In the genomic region with DNA sequence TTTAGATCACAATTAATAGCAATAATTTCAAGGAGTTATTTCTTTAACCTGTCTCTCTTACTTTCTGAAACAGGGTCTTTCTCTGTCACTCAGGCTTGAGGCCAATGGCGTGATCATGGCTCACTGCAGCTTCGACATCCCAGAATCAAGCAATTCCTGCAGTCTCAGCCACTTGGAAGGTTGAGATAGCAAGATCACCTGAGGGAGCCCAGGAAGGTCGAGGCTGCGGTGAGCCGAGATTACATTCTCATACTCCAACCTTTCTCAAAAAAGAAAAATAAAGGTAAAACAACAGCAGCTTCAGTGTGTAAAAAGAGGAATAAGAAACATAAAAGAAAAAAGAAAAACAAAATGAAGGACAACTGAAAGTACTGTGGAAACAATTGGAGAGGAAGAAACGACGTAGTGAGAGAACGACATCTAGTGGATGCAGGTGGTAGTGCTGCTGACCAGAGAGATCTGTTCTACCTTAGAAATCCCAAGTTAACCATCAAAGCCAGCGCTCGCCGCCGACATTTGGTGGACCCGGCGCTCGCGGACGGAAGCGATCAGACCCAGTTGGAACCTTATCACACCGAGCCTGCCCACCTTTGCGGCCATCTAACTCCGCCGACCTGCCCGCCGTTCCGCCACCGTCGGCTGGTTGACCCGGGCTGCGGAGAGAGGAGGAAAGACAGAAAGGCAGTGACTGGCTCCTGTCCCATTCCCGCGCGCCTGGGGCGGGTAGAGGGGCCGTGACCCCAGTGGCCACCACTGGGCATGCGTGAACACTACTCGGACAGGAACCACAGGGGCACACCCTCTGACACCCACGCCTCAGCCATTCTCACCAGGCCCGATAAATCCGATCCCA, we compare ENCODE assay signal across 9 cellular contexts.
DNase-seq lines count a peak whose midpoint lies in the region; ATAC-seq and TF ChIP-seq lines count a peak whose summit lies in the region.
"Had no signal": no experiment of that assay in that cellular context is flagged by ENCODE, and none has a peak within 500 bp of the region (broad histone marks: within the 10 kb centered on the region; RNA-seq: fewer than 3 reads in every experiment).

No MANE protein-coding gene starts in this region.

- H3K9me3 ChIP-seq in BLaER1 (no peaks in the 10 kb centered on the region), mononuclear cell (ENCODE audit: low read depth, low read length) (no peaks in the 10 kb centered on the region)

- POLR2A ChIA-PET in activated CD8-positive, alpha-beta T cell treated with anti-CD3 and anti-CD28 coated beads, Interleukin-2, amount 10 ng/mL, durations not matched to agents 7 days and 5 days (lab: Charles Lee), result no interaction called here

- peak overlapping the region; percentile 56 for H3K27ac ChIP-seq in BLaER1

- peak overlapping the region; percentile 80 for H3K4me2 ChIP-seq in BLaER1

- no peaks in the 10 kb centered on the region for H3K9me3 Mint-ChIP-seq in activated CD8-positive, alpha-beta T cell treated with anti-CD3 and anti-CD28 coated beads, Interleukin-2, amount 10 ng/mL, durations not matched to agents 7 days and 5 days (ENCODE audit: insufficient read depth)
- H3K9me3 Mint-ChIP-seq in endothelial cell (ENCODE audit: unreplicated experiment), result peaks cover 21% of the 10 kb centered on the region

- H3K4me1 Mint-ChIP-seq in activated CD8-positive, alpha-beta T cell treated with anti-CD3 and anti-CD28 coated beads, Interleukin-2, amount 10 ng/mL, durations not matched to agents 7 days and 5 days (ENCODE audit: low read depth), result peaks cover 10% of the 10 kb centered on the region
- no peaks in the 10 kb centered on the region for H3K4me1 Mint-ChIP-seq in endothelial cell (ENCODE audit: unreplicated experiment)
- H3K4me1 Mint-ChIP-seq: brain had no signal

- H3K36me3 Mint-ChIP-seq in activated CD8-positive, alpha-beta T cell treated with anti-CD3 and anti-CD28 coated beads, Interleukin-2, amount 10 ng/mL, durations not matched to agents 7 days and 5 days (ENCODE audit: low read depth), result no peaks in the 10 kb centered on the region
- peaks cover 9% of the 10 kb centered on the region for H3K36me3 Mint-ChIP-seq in endothelial cell (ENCODE audit: low read depth, unreplicated experiment)
- H3K36me3 Mint-ChIP-seq: brain had no signal

- no peaks in the 10 kb centered on the region for H3K27me3 ChIP-seq in BLaER1
- H3K27me3 ChIP-seq in mononuclear cell (ENCODE audit: insufficient read depth, low read length), result peaks cover 2% of the 10 kb centered on the region

- H3K4me1 ChIP-seq in BLaER1, result peaks cover 7% of the 10 kb centered on the region; the same call in 1 of the 2 replicates
- peaks cover 7% of the 10 kb centered on the region for H3K4me1 ChIP-seq in mononuclear cell (ENCODE audit: insufficient read depth, low read length)

- no peaks in the 10 kb centered on the region for H4K20me1 ChIP-seq in BLaER1

- H3K36me3 ChIP-seq in BLaER1, result no peaks in the 10 kb centered on the region

- TF ChIP-seq CTCF in endothelial cell (IDR thresholded peaks at IDR 0.05; ENCODE audit: unreplicated experiment), result peak; percentile 71

- H3K27me3 Mint-ChIP-seq in activated CD8-positive, alpha-beta T cell treated with anti-CD3 and anti-CD28 coated beads, Interleukin-2, amount 10 ng/mL, durations not matched to agents 7 days and 5 days (ENCODE audit: low read depth), result no peaks in the 10 kb centered on the region
- H3K27me3 Mint-ChIP-seq in endothelial cell (ENCODE audit: unreplicated experiment), result peaks cover 3% of the 10 kb centered on the region
- H3K27me3 Mint-ChIP-seq: brain had no signal

- H3K4me3 ChIP-seq in BLaER1 (peak overlapping the region; percentile 59), mononuclear cell (ENCODE audit: low read length) (peak overlapping the region; percentile 31)

- ATAC-seq in GM19328 (IDR thresholded peaks at IDR 0.05; ENCODE audit: unreplicated experiment), result peak; percentile 79
- ATAC-seq in HG03460 (IDR thresholded peaks at IDR 0.05; ENCODE audit: unreplicated experiment), result peak; percentile 86
- peak; percentile 81 for ATAC-seq in activated CD8-positive, alpha-beta T cell treated with anti-CD3 and anti-CD28 coated beads, Interleukin-2, amount 10 ng/mL, durations not matched to agents 7 days and 5 days

- H3K27ac Mint-ChIP-seq in activated CD8-positive, alpha-beta T cell treated with anti-CD3 and anti-CD28 coated beads, Interleukin-2, amount 10 ng/mL, durations not matched to agents 7 days and 5 days, result peak overlapping the region; percentile 75
- no peak overlapping the region for H3K27ac Mint-ChIP-seq in endothelial cell (ENCODE audit: unreplicated experiment)
- H3K27ac Mint-ChIP-seq: brain had no signal

- peak overlapping the region; percentile 69 for H3K9ac ChIP-seq in BLaER1

- CTCF ChIA-PET in activated CD8-positive, alpha-beta T cell treated with anti-CD3 and anti-CD28 coated beads, Interleukin-2, amount 10 ng/mL, durations not matched to agents 7 days and 5 days (lab: Charles Lee), result interaction anchor here (0.7 to 1.8 kb wide), 5 partner anchors 8 to 96 kb away, joined by 3 to 6 read pairs (median 3); no protein-coding TSS in a partner anchor

- DNase-seq in NCI-H774 (lab: John Stamatoyannopoulos, UW), result peak; percentile 67
- peak; percentile 80 for DNase-seq in activated CD8-positive, alpha-beta T cell treated with anti-CD3 and anti-CD28 coated beads, Interleukin-2, amount 10 ng/mL, durations not matched to agents 7 days and 5 days
- peak; percentile 28 for DNase-seq in endothelial cell (ENCODE audit: low spot score)
- peak; percentile 83 for DNase-seq in stimulated activated CD8-positive, alpha-beta memory T cell treated with anti-CD3 and anti-CD28 coated beads, Interleukin-4, amount 100 ng/mL, for 48 hours

- H3K4me3 Mint-ChIP-seq in activated CD8-positive, alpha-beta T cell treated with anti-CD3 and anti-CD28 coated beads, Interleukin-2, amount 10 ng/mL, durations not matched to agents 7 days and 5 days, result peak overlapping the region; percentile 79
- no peak overlapping the region for H3K4me3 Mint-ChIP-seq in endothelial cell (ENCODE audit: unreplicated experiment)

Comparison
In these comparisons a context has a peak if more than half of its experiments do, and no peak if none do; other contexts are left out.
1. Peak in every context shown above with its lines: DNase-seq, ATAC-seq, H3K4me3 ChIP-seq and H3K27ac ChIP-seq.
2. DNase-seq: peak in every context shown above with its lines; median percentile 83 in stimulated activated CD8-positive, alpha-beta memory T cell treated with anti-CD3 and anti-CD28 coated beads, Interleukin-4, amount 100 ng/mL, for 48 hours; 80 in activated CD8-positive, alpha-beta T cell treated with anti-CD3 and anti-CD28 coated beads, Interleukin-2, amount 10 ng/mL, durations not matched to agents 7 days and 5 days; 67 in NCI-H774; 28 in endothelial cell.